1 cellular context compared by ENCODE assay signal in genomic region chr16:50024684-50025543, GRCh38.
TF ChIP-seq lines count a peak whose summit lies in the region.

A gene with protein sequence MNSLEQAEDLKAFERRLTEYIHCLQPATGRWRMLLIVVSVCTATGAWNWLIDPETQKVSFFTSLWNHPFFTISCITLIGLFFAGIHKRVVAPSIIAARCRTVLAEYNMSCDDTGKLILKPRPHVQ (plus strand): TSS chr16:50025225. CDS start chr16:50025316, 91 bp downstream.

TF ChIP-seq in K562, 482 proteins besides CTCF, POLR2A, EP300 and RAD21 (continued from another document and continues in another):
- TF ChIP-seq CHD7 (IDR thresholded peaks at IDR 0.05; ENCODE audit: low read depth, low read length) (no peak), BCL6 (CRISPR knock-in tag; IDR thresholded peaks at IDR 0.05) (no peak), HINFP (tag; conservative IDR thresholded peaks at IDR 0.05; ENCODE audit: low read depth) (no peak), ZC3H4 (CRISPR knock-in tag; IDR thresholded peaks at IDR 0.05; ENCODE audit: borderline replicate concordance) (no peak), CHD2 (IDR thresholded peaks at IDR 0.05; ENCODE audit: low read depth, low read length) (peak; percentile 85), KLF16 (IDR thresholded peaks at IDR 0.05) (peak; percentile 90), ZNF79 (CRISPR knock-in tag; IDR thresholded peaks at IDR 0.05; ENCODE audit: low read depth) (no peak), ILF3 (IDR thresholded peaks at IDR 0.05; ENCODE audit: borderline replicate concordance) (no peak), BHLHE40 (IDR thresholded peaks at IDR 0.05; ENCODE audit: low read length) (0 out of 2 replicates have a peak, but pooled peaks have one; percentile 33), PML (IDR thresholded peaks at IDR 0.05; ENCODE audit: low read length) (0 out of 2 replicates have a peak, but pooled peaks have one; percentile 8), HDAC2 (IDR thresholded peaks at IDR 0.05) (no peak), ATF7 (IDR thresholded peaks at IDR 0.05) (peak; percentile 80), CBFA2T2 (conservative IDR thresholded peaks at IDR 0.05) (no peak), FOXJ2 (tag; IDR thresholded peaks at IDR 0.05) (no peak), MEF2A (IDR thresholded peaks at IDR 0.05; ENCODE audit: control insufficient read depth, low read depth, low read length) (no peak), TCF7 (IDR thresholded peaks at IDR 0.05; ENCODE audit: borderline replicate concordance) (no peak), ZZZ3 (IDR thresholded peaks at IDR 0.05) (no peak), DACH1 (IDR thresholded peaks at IDR 0.05; ENCODE audit: partially characterized antibody) (peak; percentile 34), CHAMP1 (IDR thresholded peaks at IDR 0.05) (peak; percentile 95), E2F3 (CRISPR knock-in tag; IDR thresholded peaks at IDR 0.05) (no peak), MTA2 (IDR thresholded peaks at IDR 0.05; ENCODE audit: low read depth) (no peak), MXD1 (CRISPR knock-in tag; IDR thresholded peaks at IDR 0.05; ENCODE audit: borderline replicate concordance, poor library complexity, severe bottlenecking) (no peak), RNF219 (CRISPR knock-in tag; IDR thresholded peaks at IDR 0.05) (no peak), ZNF184 (CRISPR knock-in tag; IDR thresholded peaks at IDR 0.05) (no peak), ERF (CRISPR knock-in tag; IDR thresholded peaks at IDR 0.05) (no peak), HDAC6 (IDR thresholded peaks at IDR 0.05; ENCODE audit: low read depth, low read length) (no peak), FOXA1 (IDR thresholded peaks at IDR 0.05; ENCODE audit: borderline replicate concordance) (no peak), CBX2 (IDR thresholded peaks at IDR 0.05; ENCODE audit: insufficient read depth, low read length, poor library complexity, severe bottlenecking) (no peak)
- TF ChIP-seq, protein P1, sequence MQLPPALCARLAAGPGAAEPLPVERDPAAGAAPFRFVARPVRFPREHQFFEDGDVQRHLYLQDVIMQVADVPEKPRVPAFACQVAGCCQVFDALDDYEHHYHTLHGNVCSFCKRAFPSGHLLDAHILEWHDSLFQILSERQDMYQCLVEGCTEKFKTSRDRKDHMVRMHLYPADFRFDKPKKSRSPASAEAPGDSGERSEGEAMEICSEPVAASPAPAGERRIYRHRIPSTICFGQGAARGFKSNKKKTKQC (CRISPR knock-in tag; IDR thresholded peaks at IDR 0.05) = no peak
- TF ChIP-seq, protein P2, sequence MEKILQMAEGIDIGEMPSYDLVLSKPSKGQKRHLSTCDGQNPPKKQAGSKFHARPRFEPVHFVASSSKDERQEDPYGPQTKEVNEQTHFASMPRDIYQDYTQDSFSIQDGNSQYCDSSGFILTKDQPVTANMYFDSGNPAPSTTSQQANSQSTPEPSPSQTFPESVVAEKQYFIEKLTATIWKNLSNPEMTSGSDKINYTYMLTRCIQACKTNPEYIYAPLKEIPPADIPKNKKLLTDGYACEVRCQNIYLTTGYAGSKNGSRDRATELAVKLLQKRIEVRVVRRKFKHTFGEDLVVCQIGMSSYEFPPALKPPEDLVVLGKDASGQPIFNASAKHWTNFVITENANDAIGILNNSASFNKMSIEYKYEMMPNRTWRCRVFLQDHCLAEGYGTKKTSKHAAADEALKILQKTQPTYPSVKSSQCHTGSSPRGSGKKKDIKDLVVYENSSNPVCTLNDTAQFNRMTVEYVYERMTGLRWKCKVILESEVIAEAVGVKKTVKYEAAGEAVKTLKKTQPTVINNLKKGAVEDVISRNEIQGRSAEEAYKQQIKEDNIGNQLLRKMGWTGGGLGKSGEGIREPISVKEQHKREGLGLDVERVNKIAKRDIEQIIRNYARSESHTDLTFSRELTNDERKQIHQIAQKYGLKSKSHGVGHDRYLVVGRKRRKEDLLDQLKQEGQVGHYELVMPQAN (IDR thresholded peaks at IDR 0.05; ENCODE audit: borderline replicate concordance) = 0 out of 2 replicates have a peak, but pooled peaks have one; percentile 38
- TF ChIP-seq, protein P3, sequence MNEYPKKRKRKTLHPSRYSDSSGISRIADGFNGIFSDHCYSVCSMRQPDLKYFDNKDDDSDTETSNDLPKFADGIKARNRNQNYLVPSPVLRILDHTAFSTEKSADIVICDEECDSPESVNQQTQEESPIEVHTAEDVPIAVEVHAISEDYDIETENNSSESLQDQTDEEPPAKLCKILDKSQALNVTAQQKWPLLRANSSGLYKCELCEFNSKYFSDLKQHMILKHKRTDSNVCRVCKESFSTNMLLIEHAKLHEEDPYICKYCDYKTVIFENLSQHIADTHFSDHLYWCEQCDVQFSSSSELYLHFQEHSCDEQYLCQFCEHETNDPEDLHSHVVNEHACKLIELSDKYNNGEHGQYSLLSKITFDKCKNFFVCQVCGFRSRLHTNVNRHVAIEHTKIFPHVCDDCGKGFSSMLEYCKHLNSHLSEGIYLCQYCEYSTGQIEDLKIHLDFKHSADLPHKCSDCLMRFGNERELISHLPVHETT (CRISPR knock-in tag; conservative IDR thresholded peaks at IDR 0.05 in 1 of 2, IDR thresholded peaks at IDR 0.05 in 1 of 2) = 0 out of 4 replicates have a peak, but pooled peaks of 1 of the 2 experiments have one; percentile 37
- TF ChIP-seq, protein P4, sequence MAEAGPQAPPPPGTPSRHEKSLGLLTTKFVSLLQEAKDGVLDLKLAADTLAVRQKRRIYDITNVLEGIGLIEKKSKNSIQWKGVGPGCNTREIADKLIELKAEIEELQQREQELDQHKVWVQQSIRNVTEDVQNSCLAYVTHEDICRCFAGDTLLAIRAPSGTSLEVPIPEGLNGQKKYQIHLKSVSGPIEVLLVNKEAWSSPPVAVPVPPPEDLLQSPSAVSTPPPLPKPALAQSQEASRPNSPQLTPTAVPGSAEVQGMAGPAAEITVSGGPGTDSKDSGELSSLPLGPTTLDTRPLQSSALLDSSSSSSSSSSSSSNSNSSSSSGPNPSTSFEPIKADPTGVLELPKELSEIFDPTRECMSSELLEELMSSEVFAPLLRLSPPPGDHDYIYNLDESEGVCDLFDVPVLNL (CRISPR knock-in tag; IDR thresholded peaks at IDR 0.05; ENCODE audit: low read depth) = no peak
